ENCODE assay signal across 26 cellular contexts in genomic region chr15:64742921-64743320, GRCh38. TPM values are rescaled to one million over a fixed set of nuclear protein-coding genes. Genes with fewer than 3 reads are reported as not detected.
"Had no signal": no experiment of that assay in that cellular context is flagged by ENCODE, and none has a peak within 500 bp of the region (broad histone marks: within the 10 kb centered on the region; RNA-seq: fewer than 3 reads in every experiment).

No MANE protein-coding gene starts in this region.

- DNase-seq: activated CD4-positive, alpha-beta T cell treated with anti-CD3 and anti-CD28 coated beads, Interleukin-2, amount 10 ng/mL, durations not matched to agents 7 days and 5 days; activated CD4-positive, CD25-positive, alpha-beta regulatory T cell treated with anti-CD3 and anti-CD28 coated beads, Interleukin-2, amount 50 U/mL, for 72 hours; activated CD8-positive, alpha-beta T cell treated with anti-CD3 and anti-CD28 coated beads for 36 hours; activated gamma-delta T cell; activated naive CD4-positive, alpha-beta T cell treated with anti-CD3 and anti-CD28 coated beads, Interleukin-2, amount 50 U/mL, for 16 hours; activated naive CD8-positive, alpha-beta T cell treated with anti-CD3 and anti-CD28 coated beads, Interleukin-2, amount 50 U/mL, for 24 hours; body of pancreas; caudate nucleus; effector CD4-positive, alpha-beta T cell; gastrocnemius medialis; kidney; pancreas; psoas muscle; right lobe of liver; stimulated activated CD4-positive, alpha-beta T cell treated with anti-CD3 and anti-CD28 coated beads, Interleukin-15, amount 100 ng/mL, for 24 hours; stimulated activated naive B cell treated with anti-CD40 and anti-IgM and Interleukin-4, amounts not matched to agents 10 μg/mL and 1 μg/mL and 100 μg/mL, for 72 hours had no signal

- H3K4me1 ChIP-seq: body of pancreas, gastrocnemius medialis, pancreas, psoas muscle, right lobe of liver had no signal

- H3K4me3 Mint-ChIP-seq: activated CD4-positive, alpha-beta T cell treated with anti-CD3 and anti-CD28 coated beads, Interleukin-2, amount 10 ng/mL, durations not matched to agents 7 days and 5 days; activated CD8-positive, alpha-beta T cell treated with anti-CD3 and anti-CD28 coated beads for 36 hours; activated naive CD8-positive, alpha-beta T cell treated with anti-CD3 and anti-CD28 coated beads, Interleukin-2, amount 50 U/mL, for 24 hours; activated T-helper 1 cell treated with anti-CD3 and anti-CD28 coated beads, Interleukin-12 subunit alpha, Interleukin-12 subunit beta, Interleukin-2, Interleukin-4 antibody, amounts not matched to agents 30 ng/mL and 10 ng/mL and 1 ng/mL, durations not matched to agents 14 hours and 24 hours and 36 hours; dendritic cell treated with granulocyte-macrophage colony-stimulating factor and Interleukin-4, amounts not matched to agents 40 ng/mL and 50 ng/mL, for 4 days; nephron; stimulated activated naive B cell treated with anti-CD40 and anti-IgM and Interleukin-4, amounts not matched to agents 10 μg/mL and 1 μg/mL and 100 μg/mL, for 72 hours had no signal

- H3K9me3 Mint-ChIP-seq: activated CD4-positive, alpha-beta T cell treated with anti-CD3 and anti-CD28 coated beads, Interleukin-2, amount 10 ng/mL, durations not matched to agents 7 days and 5 days; activated CD8-positive, alpha-beta T cell treated with anti-CD3 and anti-CD28 coated beads for 36 hours; activated naive CD8-positive, alpha-beta T cell treated with anti-CD3 and anti-CD28 coated beads, Interleukin-2, amount 50 U/mL, for 24 hours; activated T-helper 1 cell treated with anti-CD3 and anti-CD28 coated beads, Interleukin-12 subunit alpha, Interleukin-12 subunit beta, Interleukin-2, Interleukin-4 antibody, amounts not matched to agents 30 ng/mL and 10 ng/mL and 1 ng/mL, durations not matched to agents 14 hours and 24 hours and 36 hours; dendritic cell treated with granulocyte-macrophage colony-stimulating factor and Interleukin-4, amounts not matched to agents 40 ng/mL and 50 ng/mL, for 4 days; nephron; stimulated activated naive B cell treated with anti-CD40 and anti-IgM and Interleukin-4, amounts not matched to agents 10 μg/mL and 1 μg/mL and 100 μg/mL, for 72 hours had no signal

- H3K9me3 ChIP-seq: body of pancreas, gastrocnemius medialis, pancreas, psoas muscle, right lobe of liver had no signal

- ATAC-seq: activated CD8-positive, alpha-beta T cell treated with anti-CD3 and anti-CD28 coated beads for 36 hours; activated naive CD8-positive, alpha-beta T cell treated with anti-CD3 and anti-CD28 coated beads, Interleukin-2, amount 50 U/mL, for 24 hours; body of pancreas; esophagus mucosa; gastrocnemius medialis; left lobe of liver; right lobe of liver; SK-N-SH treated with all-trans-retinoic acid at 6 μM for 48 hours; stimulated activated naive B cell treated with anti-CD40 and anti-IgM and Interleukin-4, amounts not matched to agents 10 μg/mL and 1 μg/mL and 100 μg/mL, for 72 hours had no signal

- H3K27ac ChIP-seq: body of pancreas, pancreas, psoas muscle, right lobe of liver, VCaP had no signal

- H3K36me3 ChIP-seq: gastrocnemius medialis, pancreas, right lobe of liver had no signal

- H3K27me3 ChIP-seq: body of pancreas, gastrocnemius medialis, pancreas, right lobe of liver had no signal

- H3K27ac Mint-ChIP-seq: activated CD4-positive, alpha-beta T cell treated with anti-CD3 and anti-CD28 coated beads, Interleukin-2, amount 10 ng/mL, durations not matched to agents 7 days and 5 days; activated CD8-positive, alpha-beta T cell treated with anti-CD3 and anti-CD28 coated beads for 36 hours; activated naive CD8-positive, alpha-beta T cell treated with anti-CD3 and anti-CD28 coated beads, Interleukin-2, amount 50 U/mL, for 24 hours; activated T-helper 1 cell treated with anti-CD3 and anti-CD28 coated beads, Interleukin-12 subunit alpha, Interleukin-12 subunit beta, Interleukin-2, Interleukin-4 antibody, amounts not matched to agents 30 ng/mL and 10 ng/mL and 1 ng/mL, durations not matched to agents 14 hours and 24 hours and 36 hours; dendritic cell treated with granulocyte-macrophage colony-stimulating factor and Interleukin-4, amounts not matched to agents 40 ng/mL and 50 ng/mL, for 4 days; nephron; stimulated activated naive B cell treated with anti-CD40 and anti-IgM and Interleukin-4, amounts not matched to agents 10 μg/mL and 1 μg/mL and 100 μg/mL, for 72 hours had no signal

- H3K4me1 Mint-ChIP-seq: activated CD4-positive, alpha-beta T cell treated with anti-CD3 and anti-CD28 coated beads, Interleukin-2, amount 10 ng/mL, durations not matched to agents 7 days and 5 days; activated naive CD8-positive, alpha-beta T cell treated with anti-CD3 and anti-CD28 coated beads, Interleukin-2, amount 50 U/mL, for 24 hours had no signal

- H3K4me3 ChIP-seq: body of pancreas, gastrocnemius medialis, pancreas, psoas muscle, right lobe of liver, smooth muscle cell had no signal

RNA-seq across cellular contexts. Expression of gene RBPMS2, which starts 32.5 kb away (rescaled TPM):
- total RNA-seq: activated CD8-positive, alpha-beta T cell treated with anti-CD3 and anti-CD28 coated beads for 36 hours; myocyte; T-helper 2 cell treated with Interferon-gamma antibody and Interleukin-4, amounts not matched to agents 100 ng/mL and 5 ng/mL, for 36 hours had no signal
